27 cellular contexts compared by ENCODE assay signal in the genomic region with DNA sequence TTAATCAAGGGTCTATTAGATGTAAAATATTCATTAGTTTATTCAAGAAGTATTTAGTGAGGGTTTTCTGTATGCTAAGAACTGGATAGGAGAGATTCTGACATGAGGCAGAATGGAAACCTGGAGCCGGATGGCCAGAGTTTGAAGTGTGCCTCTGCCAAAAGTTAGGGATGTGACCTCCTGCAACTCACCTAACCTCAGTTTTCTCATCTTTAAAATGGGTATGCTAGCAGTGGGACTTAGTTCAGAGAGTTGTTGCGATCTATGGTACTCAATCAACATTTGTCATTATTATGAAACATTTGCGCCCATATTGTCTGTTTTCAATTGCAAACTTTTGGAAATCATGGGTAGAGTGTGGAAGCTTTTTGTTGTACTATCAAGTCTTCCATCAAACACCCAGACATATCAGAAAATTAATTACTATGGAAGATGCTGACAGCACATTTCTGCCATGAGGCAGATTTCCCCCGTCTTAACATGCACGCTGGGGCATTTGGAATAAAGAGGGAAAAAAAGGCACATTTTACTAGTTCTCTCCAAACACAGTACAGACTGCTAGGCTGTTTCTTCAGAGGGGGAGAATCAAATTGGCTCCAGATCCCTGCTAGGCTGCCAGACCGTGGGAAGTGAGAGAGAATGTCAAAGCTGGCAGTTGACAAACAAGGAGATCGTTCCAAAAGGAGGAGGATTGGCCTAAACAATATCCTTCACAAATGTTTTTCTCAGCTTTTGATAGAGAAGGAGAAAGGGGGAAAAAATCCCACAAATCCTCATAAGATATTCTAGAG.
"Had no signal": no experiment of that assay in that cellular context is flagged by ENCODE, and none has a peak within 500 bp of the region (broad histone marks: within the 10 kb centered on the region; RNA-seq: fewer than 3 reads in every experiment).

No MANE protein-coding gene starts in this region.

- H3K4me3 Mint-ChIP-seq: activated B cell treated with CpG ODN at 0.5 μM for 24 hours; activated CD4-positive, alpha-beta T cell treated with anti-CD3 and anti-CD28 coated beads for 36 hours; activated naive CD8-positive, alpha-beta T cell; activated T-cell treated with anti-CD3 and anti-CD28 coated beads, Interleukin-2, amount 50 U/mL, for 4 hours; dendritic cell treated with granulocyte-macrophage colony-stimulating factor and Interleukin-4, amounts not matched to agents 40 ng/mL and 50 ng/mL, for 4 days; T-helper 17 cell; type B pancreatic cell had no signal

- H3K27me3 Mint-ChIP-seq: activated B cell treated with CpG ODN at 0.5 μM for 24 hours; activated CD4-positive, alpha-beta T cell treated with anti-CD3 and anti-CD28 coated beads for 36 hours; activated naive CD8-positive, alpha-beta T cell; dendritic cell treated with granulocyte-macrophage colony-stimulating factor and Interleukin-4, amounts not matched to agents 40 ng/mL and 50 ng/mL, for 4 days; T-helper 17 cell; type B pancreatic cell had no signal

- H3K9me3 ChIP-seq: adrenal gland, ascending aorta, mucosa of descending colon, spleen, thoracic aorta had no signal

- DNase-seq: activated B cell treated with CpG ODN at 0.5 μM for 24 hours; activated CD4-positive, alpha-beta T cell treated with anti-CD3 and anti-CD28 coated beads for 36 hours; activated CD4-positive, alpha-beta T cell treated with anti-CD3 and anti-CD28 coated beads, Interleukin-2, amount 50 U/mL, for 48 hours; activated CD8-positive, alpha-beta memory T cell treated with anti-CD3 and anti-CD28 coated beads, Interleukin-2, amount 50 U/mL, for 48 hours; activated naive CD4-positive, alpha-beta T cell; activated T-cell treated with anti-CD3 and anti-CD28 coated beads, Interleukin-2, amount 50 U/mL, for 4 hours; adrenal gland; effector CD4-positive, alpha-beta T cell; erythroblast; foreskin keratinocyte; kidney glomerular epithelial cell; mesenchymal stem cell; mucosa of descending colon; nucleus accumbens; spleen; stimulated activated CD4-positive, alpha-beta T cell treated with anti-CD3 and anti-CD28 coated beads, Interleukin-4, amount 100 ng/mL, for 24 hours; stimulated activated naive CD4-positive, alpha-beta T cell treated with Interleukin-2 at 50 U/mL for 16 hours; SW 1271; T-helper 17 cell had no signal

- H3K4me1 Mint-ChIP-seq: activated B cell treated with CpG ODN at 0.5 μM for 24 hours; activated CD4-positive, alpha-beta T cell treated with anti-CD3 and anti-CD28 coated beads for 36 hours; T-helper 17 cell had no signal

- H3K36me3 Mint-ChIP-seq: activated naive CD8-positive, alpha-beta T cell; type B pancreatic cell had no signal

- H3K27me3 ChIP-seq: adrenal gland, ascending aorta, foreskin keratinocyte, hepatocyte, spleen had no signal

- H3K36me3 ChIP-seq: adrenal gland, ascending aorta, spleen, thoracic aorta had no signal

- H3K9me3 Mint-ChIP-seq: activated B cell treated with CpG ODN at 0.5 μM for 24 hours; activated T-cell treated with anti-CD3 and anti-CD28 coated beads, Interleukin-2, amount 50 U/mL, for 4 hours; activated T-helper 2 cell treated with anti-CD3 and anti-CD28 coated beads, Interferon-gamma antibody, Interleukin-2, Interleukin-4, amounts not matched to agents 10 μg/mL and 5 μg/mL and 100 μg/mL, durations not matched to agents 14 hours and 24 hours and 36 hours; dendritic cell treated with granulocyte-macrophage colony-stimulating factor and Interleukin-4, amounts not matched to agents 40 ng/mL and 50 ng/mL, for 4 days; type B pancreatic cell had no signal

- H3K27ac ChIP-seq: adrenal gland, ascending aorta, foreskin keratinocyte, hepatocyte, spleen, thoracic aorta had no signal

- H3K4me1 ChIP-seq: ascending aorta, foreskin keratinocyte, spleen had no signal

- ATAC-seq: activated CD4-positive, alpha-beta T cell treated with anti-CD3 and anti-CD28 coated beads for 36 hours; activated T-cell treated with anti-CD3 and anti-CD28 coated beads, Interleukin-2, amount 50 U/mL, for 4 hours; foreskin keratinocyte; mucosa of descending colon; T-helper 17 cell had no signal

- FAIRE-seq: bronchial epithelial cell had no signal

- H3K27ac Mint-ChIP-seq: activated B cell treated with CpG ODN at 0.5 μM for 24 hours; activated CD4-positive, alpha-beta T cell treated with anti-CD3 and anti-CD28 coated beads for 36 hours; activated naive CD8-positive, alpha-beta T cell; activated T-helper 2 cell treated with anti-CD3 and anti-CD28 coated beads, Interferon-gamma antibody, Interleukin-2, Interleukin-4, amounts not matched to agents 10 μg/mL and 5 μg/mL and 100 μg/mL, durations not matched to agents 14 hours and 24 hours and 36 hours; dendritic cell treated with granulocyte-macrophage colony-stimulating factor and Interleukin-4, amounts not matched to agents 40 ng/mL and 50 ng/mL, for 4 days; T-helper 17 cell had no signal

- H3K4me3 ChIP-seq: adrenal gland, ascending aorta, hepatocyte, mucosa of descending colon, spleen, thoracic aorta had no signal
